ENCODE assay signal across 9 cellular contexts in the genomic region with DNA sequence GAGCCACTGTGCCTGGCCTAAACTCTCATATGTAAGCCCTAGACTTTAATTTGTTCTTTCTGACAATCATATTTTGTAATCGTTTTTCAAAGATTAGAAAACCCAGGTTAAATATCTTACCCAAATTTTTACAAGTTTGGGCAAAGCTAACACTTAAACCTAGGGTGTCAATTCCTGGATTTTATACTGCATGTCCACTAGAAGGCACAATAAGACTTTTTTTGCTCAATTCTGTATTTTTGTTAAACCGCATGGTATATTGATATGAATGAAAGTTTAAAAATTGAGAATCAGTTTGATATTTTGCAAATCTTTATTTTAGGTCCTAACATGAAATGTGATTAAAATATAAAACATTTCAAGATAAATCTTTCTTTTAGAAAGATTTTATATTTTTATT.
DNase-seq lines count a peak whose midpoint lies in the region; ATAC-seq and TF ChIP-seq lines count a peak whose summit lies in the region.
"Had no signal": no experiment of that assay in that cellular context is flagged by ENCODE, and none has a peak within 500 bp of the region (broad histone marks: within the 10 kb centered on the region; RNA-seq: fewer than 3 reads in every experiment).

No MANE protein-coding gene starts in this region.

- in situ Hi-C loops in astrocyte of the spinal cord (cut with HindIII; ENCODE audit: low sequenced_read_pairs) = no loop called here

- H3K4me3 Mint-ChIP-seq in nephron progenitor cell = no peak overlapping the region
- H3K4me3 Mint-ChIP-seq: central memory CD8-positive, alpha-beta T cell had no signal

- no peaks in the 10 kb centered on the region for H3K9me3 Mint-ChIP-seq in nephron progenitor cell
- H3K9me3 Mint-ChIP-seq: central memory CD8-positive, alpha-beta T cell had no signal

- DNase-seq in ELR (ENCODE audit: low read depth) = peak; percentile 36
- peak; percentile 30 for DNase-seq in MV-4-11 (lab: John Stamatoyannopoulos, UW)
- DNase-seq in astrocyte of the spinal cord (ENCODE audit: low read depth, low spot score) = peak; percentile 2
- DNase-seq in nephron progenitor cell = no peak
- no peak for DNase-seq in NCI-H2029 treated with DMSO at 0.1 percent for 48 hours (lab: John Stamatoyannopoulos, UW)
- DNase-seq in NCI-H345 treated with DMSO at 0.1 percent for 48 hours (lab: John Stamatoyannopoulos, UW; ENCODE audit: unreplicated experiment) = no peak

- no peaks in the 10 kb centered on the region for H3K4me1 Mint-ChIP-seq in nephron progenitor cell
- H3K4me1 Mint-ChIP-seq: central memory CD8-positive, alpha-beta T cell had no signal

- ATAC-seq in HG03457 (IDR thresholded peaks at IDR 0.05; ENCODE audit: unreplicated experiment) (no peak), HG03175 (IDR thresholded peaks at IDR 0.05; ENCODE audit: unreplicated experiment) (no peak)

- no peaks in the 10 kb centered on the region for H3K27me3 Mint-ChIP-seq in nephron progenitor cell (ENCODE audit: low read depth, poor library complexity)
- H3K27me3 Mint-ChIP-seq: central memory CD8-positive, alpha-beta T cell had no signal

- TF ChIP-seq CTCF in astrocyte of the spinal cord (IDR thresholded peaks at IDR 0.05; ENCODE audit: low read depth, low read length) (peak; percentile 25), nephron progenitor cell (IDR thresholded peaks at IDR 0.05) (peak; percentile 32)

- H3K36me3 Mint-ChIP-seq in nephron progenitor cell (ENCODE audit: low read depth) = peaks cover 65% of the 10 kb centered on the region

- H3K27ac Mint-ChIP-seq in nephron progenitor cell = no peak overlapping the region

- H3K4me3 ChIP-seq in astrocyte of the spinal cord (ENCODE audit: low read depth, low read length) = no peak overlapping the region

Comparison
In these comparisons a context has a peak if more than half of its experiments do, and no peak if none do; other contexts are left out.
1. DNase-seq: peak in ELR (single experiment), MV-4-11 (single experiment) and astrocyte of the spinal cord (single experiment); none in nephron progenitor cell (single experiment), NCI-H2029 treated with DMSO at 0.1 percent for 48 hours (single experiment) and NCI-H345 treated with DMSO at 0.1 percent for 48 hours (single experiment).